1 cellular context compared by ENCODE assay signal in the genomic region with DNA sequence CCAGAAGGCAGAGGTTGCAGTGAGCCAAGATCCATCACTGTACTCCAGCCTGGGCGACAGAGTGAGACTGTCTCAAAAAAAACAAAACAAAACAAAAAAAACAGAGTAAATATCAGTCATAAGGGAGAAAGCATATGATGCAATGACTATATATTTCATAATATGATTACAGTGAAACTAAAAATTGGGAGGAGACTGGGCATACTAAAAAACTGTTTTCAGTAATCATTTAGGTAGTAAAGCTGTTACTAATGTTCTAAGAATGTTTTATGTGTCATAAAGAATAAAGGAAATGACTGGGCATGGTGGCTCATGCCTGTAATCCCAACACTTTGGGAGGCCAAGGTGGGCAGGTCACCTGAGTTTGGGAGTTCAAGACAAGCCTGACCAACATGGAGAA.
TF ChIP-seq lines count a peak whose summit lies in the region.

No MANE protein-coding gene starts in this region.

TF ChIP-seq in HepG2, 621 proteins besides CTCF, POLR2A, EP300 and RAD21:
- 0 out of 2 replicates have a peak, but pooled peaks have one; percentile 14 for TF ChIP-seq ATF7 (IDR thresholded peaks at IDR 0.05)
- no peak for TF ChIP-seq ATF7 (CRISPR knock-in tag; IDR thresholded peaks at IDR 0.05)
- TF ChIP-seq, protein P1, sequence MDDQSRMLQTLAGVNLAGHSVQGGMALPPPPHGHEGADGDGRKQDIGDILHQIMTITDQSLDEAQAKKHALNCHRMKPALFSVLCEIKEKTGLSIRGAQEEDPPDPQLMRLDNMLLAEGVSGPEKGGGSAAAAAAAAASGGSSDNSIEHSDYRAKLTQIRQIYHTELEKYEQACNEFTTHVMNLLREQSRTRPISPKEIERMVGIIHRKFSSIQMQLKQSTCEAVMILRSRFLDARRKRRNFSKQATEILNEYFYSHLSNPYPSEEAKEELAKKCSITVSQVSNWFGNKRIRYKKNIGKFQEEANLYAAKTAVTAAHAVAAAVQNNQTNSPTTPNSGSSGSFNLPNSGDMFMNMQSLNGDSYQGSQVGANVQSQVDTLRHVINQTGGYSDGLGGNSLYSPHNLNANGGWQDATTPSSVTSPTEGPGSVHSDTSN (CRISPR knock-in tag; IDR thresholded peaks at IDR 0.05; ENCODE audit: borderline replicate concordance), result no peak
- TF ChIP-seq CEBPB (IDR thresholded peaks at IDR 0.05; ENCODE audit: borderline replicate concordance, low read depth, low read length), result peak; percentile 38; the same call in 1 of the 2 replicates
TF ChIP-seq in HepG2: peak in this region for 2.
